ENCODE assay signal across 11 cellular contexts in genomic region chr2:232503792-232504323, GRCh38. TPM values are rescaled to one million over a fixed set of nuclear protein-coding genes. Genes with fewer than 3 reads are reported as not detected.
DNase-seq lines count a peak whose midpoint lies in the region; ATAC-seq and TF ChIP-seq lines count a peak whose summit lies in the region.
"Had no signal": no experiment of that assay in that cellular context is flagged by ENCODE, and none has a peak within 500 bp of the region (broad histone marks: within the 10 kb centered on the region; RNA-seq: fewer than 3 reads in every experiment).

No MANE protein-coding gene starts in this region.

- intact Hi-C loops in heart right ventricle (cut with DNase I) (no loop called here), left ventricle myocardium superior (cut with micrococcal nuclease) (no loop called here), colonic mucosa (cut with DNase I) (no loop called here), transverse colon (cut with DNase I; ENCODE audit: low total_unique reads) (no loop called here)

- in situ Hi-C loops in transverse colon (cut with MboI; ENCODE audit: low pct_ligation_motif_present in 1 of 4, low pct_unique_long_range_greater_than_20kb in 1 of 4, low sequenced_read_pairs in 3 of 4) = no loop called here

- H3K36me3 ChIP-seq in heart right ventricle (no peaks in the 10 kb centered on the region), colonic mucosa (no peaks in the 10 kb centered on the region), transverse colon (no peaks in the 10 kb centered on the region)
- H3K36me3 ChIP-seq: HAP-1 had no signal

- no peak for TF ChIP-seq CTCF in heart right ventricle (IDR thresholded peaks at IDR 0.05)
- TF ChIP-seq CTCF in colonic mucosa (IDR thresholded peaks at IDR 0.05) = no peak
- TF ChIP-seq CTCF in transverse colon (IDR thresholded peaks at IDR 0.05) = no peak

- peaks cover 4 to 15% (median 5%) of the 10 kb centered on the region in 4 donors for H3K4me1 Mint-ChIP-seq in naive thymus-derived CD8-positive, alpha-beta T cell

- H3K4me3 ChIP-seq in heart right ventricle (peak overlapping the region in 7 of 10 donors; percentile 44 to 60 (median 50)), colonic mucosa (peak overlapping the region; percentile 30), transverse colon (peak overlapping the region in 3 of 4 donors; percentile 12 to 45 (median 36))
- H3K4me3 ChIP-seq: HAP-1 had no signal

- POLR2A ChIA-PET in naive thymus-derived CD8-positive, alpha-beta T cell (lab: Charles Lee) = no interaction called here

- TF ChIP-seq POLR2A in transverse colon (IDR thresholded peaks at IDR 0.05) = no peak

- H3K36me3 Mint-ChIP-seq in naive thymus-derived CD8-positive, alpha-beta T cell = no peaks in the 10 kb centered on the region

- ATAC-seq in heart right ventricle (no peak), left ventricle myocardium superior (no peak)
- ATAC-seq in naive thymus-derived CD8-positive, alpha-beta T cell = no peak

- peak overlapping the region in 7 of 10 donors; percentile 36 to 84 (median 82) for H3K27ac Mint-ChIP-seq in naive thymus-derived CD8-positive, alpha-beta T cell

- peaks cover 10 to 65% (median 37%) of the 10 kb centered on the region in 5 donors for H3K27me3 Mint-ChIP-seq in naive thymus-derived CD8-positive, alpha-beta T cell

- H3K27ac ChIP-seq in heart right ventricle (peak overlapping the region in 2 of 10 donors; percentile 22 to 40), colonic mucosa (no peak overlapping the region), transverse colon (no peak overlapping the region)

- H3K27me3 ChIP-seq in heart right ventricle = peaks cover 6 to 59% (median 37%) of the 10 kb centered on the region in 7 donors
- H3K27me3 ChIP-seq in colonic mucosa = peaks cover 28% of the 10 kb centered on the region
- H3K27me3 ChIP-seq in transverse colon = peaks cover 54% of the 10 kb centered on the region

- peak overlapping the region; percentile 15 to 70 (median 56) for H3K4me3 Mint-ChIP-seq in naive thymus-derived CD8-positive, alpha-beta T cell

- H3K4me1 ChIP-seq in heart right ventricle (peaks cover 3 to 20% (median 9%) of the 10 kb centered on the region in 9 donors), colonic mucosa (no peaks in the 10 kb centered on the region), transverse colon (peaks cover 0 to 15% (median 11%) of the 10 kb centered on the region in 4 donors)

- no peak for TF ChIP-seq EP300 in transverse colon (IDR thresholded peaks at IDR 0.05; ENCODE audit: low read depth)

- peaks cover 0 to 2% (median 0%) of the 10 kb centered on the region in 9 donors for H3K9me3 Mint-ChIP-seq in naive thymus-derived CD8-positive, alpha-beta T cell

- H3K9me3 ChIP-seq in heart right ventricle = no peaks in the 10 kb centered on the region
- no peaks in the 10 kb centered on the region for H3K9me3 ChIP-seq in colonic mucosa
- no peaks in the 10 kb centered on the region for H3K9me3 ChIP-seq in transverse colon
- H3K9me3 ChIP-seq: HAP-1 had no signal

- 29 to 30% methylated on average over 16 of the region's 16 CpGs for WGBS in heart right ventricle, 2 donors
- WGBS in transverse colon (ENCODE audit: low coverage in 1 of 2), 2 donors = 19% methylated on average over 16 of the region's 16 CpGs; no CpG with 5 or more reads in 1 of the 2 donors

- no peak for DNase-seq in heart right ventricle
- no peak for DNase-seq in left ventricle myocardium superior
- DNase-seq in colonic mucosa = no peak
- peak in 1 of 10 donors; percentile 7 for DNase-seq in naive thymus-derived CD8-positive, alpha-beta T cell
- no peak for DNase-seq in transverse colon
- no peak for DNase-seq in UCSD-AML1 (lab: John Stamatoyannopoulos, UW; ENCODE audit: unreplicated experiment)
- DNase-seq in LoVo (ENCODE audit: low spot score) = no peak
- no peak for DNase-seq in NCI-H146 treated with DMSO at 0.1 percent for 48 hours (lab: John Stamatoyannopoulos, UW; ENCODE audit: unreplicated experiment)
- DNase-seq: AML-193 had no signal

- H3K9ac ChIP-seq in colonic mucosa (ENCODE audit: low read depth in 2 of 2, low read length in 2 of 2) = no peak overlapping the region

RNA-seq across cellular contexts. Expression of gene ECEL1, which starts 16.2 kb away (rescaled TPM):
- total RNA-seq in heart right ventricle (under 1 TPM in 3 of 10 donors, not detected in 7; 0.23 to 0.46 (median 0.31) TPM), left ventricle myocardium superior (0.37 TPM), colonic mucosa (under 1 TPM; 0.12 to 0.40 TPM), transverse colon (not detected)
- polyA plus RNA-seq in heart right ventricle = 1 to 10 TPM in 1 of 2 donors, not detected in 1; 1.5 TPM
- total RNA-seq in naive thymus-derived CD8-positive, alpha-beta T cell = not detected
- polyA plus RNA-seq in naive thymus-derived CD8-positive, alpha-beta T cell = not detected
- total RNA-seq: SK-MEL-5 had no signal

RNA-seq across cellular contexts. Expression of gene PRSS56, which starts 16.3 kb away (rescaled TPM):
- total RNA-seq in heart right ventricle = under 1 TPM in 3 of 10 donors, not detected in 7; 0.12 to 0.35 (median 0.23) TPM
- under 1 TPM in 1 of 2 donors, not detected in 1; 0.15 TPM for polyA plus RNA-seq in heart right ventricle
- 0.15 TPM for total RNA-seq in left ventricle myocardium superior
- total RNA-seq in colonic mucosa = not detected
- total RNA-seq in naive thymus-derived CD8-positive, alpha-beta T cell = not detected
- polyA plus RNA-seq in naive thymus-derived CD8-positive, alpha-beta T cell = not detected
- not detected for total RNA-seq in transverse colon
- total RNA-seq: SK-MEL-5 had no signal

RNA-seq across cellular contexts. Expression of gene CHRND, which starts 22.1 kb away (rescaled TPM):
- total RNA-seq in heart right ventricle (under 1 TPM in 3 of 10 donors, not detected in 7; 0.12 to 0.57 (median 0.21) TPM), left ventricle myocardium superior (not detected), colonic mucosa (not detected), transverse colon (not detected)
- polyA plus RNA-seq in heart right ventricle = under 1 TPM in 1 of 2 donors, not detected in 1; 0.03 TPM
- total RNA-seq in naive thymus-derived CD8-positive, alpha-beta T cell = not detected
- not detected for polyA plus RNA-seq in naive thymus-derived CD8-positive, alpha-beta T cell

RNA-seq across cellular contexts. Expression of gene CHRNG, which starts 35.6 kb away (rescaled TPM):
- total RNA-seq in heart right ventricle (not detected), left ventricle myocardium superior (not detected), colonic mucosa (not detected), transverse colon (not detected)
- not detected for polyA plus RNA-seq in heart right ventricle
- not detected for total RNA-seq in naive thymus-derived CD8-positive, alpha-beta T cell
- polyA plus RNA-seq in naive thymus-derived CD8-positive, alpha-beta T cell = under 1 TPM in 1 of 3 donors, not detected in 2; 0.59 TPM
- total RNA-seq: SK-MEL-5 had no signal

RNA-seq across cellular contexts. Expression of gene TIGD1, which starts 46.5 kb away (rescaled TPM):
- total RNA-seq in heart right ventricle (1 to 10 TPM; 1.4 to 2.6 (median 2.0) TPM), left ventricle myocardium superior (1.7 TPM), colonic mucosa (1 to 10 TPM; 3.0 to 4.4 TPM), transverse colon (10 to 100 TPM in 2 of 4 donors, 1 to 10 TPM in 2; 4.6 to 23.1 (median 11.9) TPM)
- polyA plus RNA-seq in heart right ventricle = 1 to 10 TPM; 1.6 to 6.9 TPM
- 10 to 100 TPM; 28.2 to 29.5 TPM for total RNA-seq in naive thymus-derived CD8-positive, alpha-beta T cell
- 10 to 100 TPM; 10.0 to 18.6 (median 14.2) TPM for polyA plus RNA-seq in naive thymus-derived CD8-positive, alpha-beta T cell
